11 cellular contexts compared by ENCODE assay signal in the genomic region with DNA sequence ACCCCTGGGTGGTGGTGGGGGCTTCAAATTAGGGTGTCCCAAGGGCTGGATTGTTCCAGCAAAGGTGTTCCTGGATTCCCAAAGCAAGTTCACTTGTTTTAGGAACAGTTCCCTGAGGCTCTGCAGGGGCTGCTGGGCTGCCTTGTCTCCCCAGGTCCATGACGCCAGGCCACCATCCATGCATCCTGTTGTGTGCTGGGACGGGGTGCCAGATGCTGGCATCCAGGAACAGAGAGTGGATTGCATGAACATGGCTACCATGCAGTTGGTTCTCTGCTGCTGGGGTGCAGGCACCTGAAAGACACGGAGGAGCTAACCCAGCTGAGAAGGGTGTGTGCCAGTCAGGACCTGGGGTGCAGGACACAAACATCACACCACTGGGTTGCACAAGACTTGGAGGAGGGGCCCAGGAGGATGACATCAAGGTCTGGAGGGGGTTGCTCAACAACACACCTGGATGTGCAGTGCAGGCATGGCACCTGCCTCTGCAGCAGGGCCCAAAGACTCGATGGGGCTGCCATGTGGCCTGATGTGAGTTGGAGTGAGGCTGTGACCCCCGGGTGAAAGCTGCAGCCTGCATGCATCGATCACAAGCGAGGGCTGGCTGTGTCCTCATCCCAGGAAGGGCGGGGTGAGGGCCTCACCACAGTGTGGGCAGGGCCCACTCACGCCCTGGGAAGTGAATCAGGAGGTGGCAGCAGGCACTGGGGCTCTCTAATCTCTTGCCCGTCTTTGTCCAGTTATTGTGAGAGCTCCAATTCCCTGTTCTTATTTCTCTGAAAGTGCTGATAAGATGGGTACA.
DNase-seq lines count a peak whose midpoint lies in the region; ATAC-seq lines count a peak whose summit lies in the region.
"Had no signal": no experiment of that assay in that cellular context is flagged by ENCODE, and none has a peak within 500 bp of the region (broad histone marks: within the 10 kb centered on the region; RNA-seq: fewer than 3 reads in every experiment).

No MANE protein-coding gene starts in this region.

- CTCF ChIA-PET in activated CD4-positive, alpha-beta memory T cell treated with anti-CD3 and anti-CD28 coated beads for 36 hours (lab: Charles Lee) = no interaction called here

- H3K27me3 ChIP-seq in layer of hippocampus (ENCODE audit: control insufficient read depth, insufficient read depth, low read length) = no peaks in the 10 kb centered on the region

- intact Hi-C loops in activated CD4-positive, alpha-beta memory T cell treated with anti-CD3 and anti-CD28 coated beads for 36 hours (cut with micrococcal nuclease) = no loop called here

- no peak overlapping the region for H3K4me3 Mint-ChIP-seq in activated CD4-positive, alpha-beta memory T cell treated with anti-CD3 and anti-CD28 coated beads for 36 hours
- H3K4me3 Mint-ChIP-seq: stimulated activated naive B cell treated with anti-CD40 and anti-IgM and Interleukin-4, amounts not matched to agents 10 μg/mL and 1 μg/mL and 100 μg/mL, for 72 hours had no signal

- no peaks in the 10 kb centered on the region for H3K36me3 Mint-ChIP-seq in activated CD4-positive, alpha-beta memory T cell treated with anti-CD3 and anti-CD28 coated beads for 36 hours

- peak overlapping the region; percentile 18 for H3K27ac ChIP-seq in layer of hippocampus (ENCODE audit: low read depth, low read length)
- H3K27ac ChIP-seq: SK-N-MC had no signal

- DNase-seq in stimulated activated naive CD4-positive, alpha-beta T cell (lab: John Stamatoyannopoulos, UW) = peak in 5 of 6 experiments; percentile 19 to 49 (median 40)
- DNase-seq in stimulated activated naive CD4-positive, alpha-beta T cell treated with Interleukin-2 at 50 U/mL for 16 hours (lab: John Stamatoyannopoulos, UW) = no peak
- peak; percentile 52 for DNase-seq in activated CD4-positive, alpha-beta memory T cell treated with anti-CD3 and anti-CD28 coated beads for 36 hours
- DNase-seq in germinal center (ENCODE audit: low spot score) = no peak
- no peak for DNase-seq in NAMALWA (ENCODE audit: low spot score)
- DNase-seq in NCI-H2171 (lab: John Stamatoyannopoulos, UW) = no peak
- DNase-seq: glutamatergic neuron; stimulated activated naive B cell treated with anti-CD40 and anti-IgM and Interleukin-4, amounts not matched to agents 10 μg/mL and 1 μg/mL and 100 μg/mL, for 72 hours had no signal

- H3K4me1 Mint-ChIP-seq in activated CD4-positive, alpha-beta memory T cell treated with anti-CD3 and anti-CD28 coated beads for 36 hours (ENCODE audit: low read depth) = peaks cover 42% of the 10 kb centered on the region

- ATAC-seq in GM18861 (IDR thresholded peaks at IDR 0.05; ENCODE audit: unreplicated experiment) = no peak

- H3K27me3 Mint-ChIP-seq in activated CD4-positive, alpha-beta memory T cell treated with anti-CD3 and anti-CD28 coated beads for 36 hours = no peaks in the 10 kb centered on the region

- H3K9me3 Mint-ChIP-seq in activated CD4-positive, alpha-beta memory T cell treated with anti-CD3 and anti-CD28 coated beads for 36 hours = peaks cover 2% of the 10 kb centered on the region
- H3K9me3 Mint-ChIP-seq: stimulated activated naive B cell treated with anti-CD40 and anti-IgM and Interleukin-4, amounts not matched to agents 10 μg/mL and 1 μg/mL and 100 μg/mL, for 72 hours had no signal

- H3K27ac Mint-ChIP-seq in activated CD4-positive, alpha-beta memory T cell treated with anti-CD3 and anti-CD28 coated beads for 36 hours = peak overlapping the region; percentile 72
- H3K27ac Mint-ChIP-seq: stimulated activated naive B cell treated with anti-CD40 and anti-IgM and Interleukin-4, amounts not matched to agents 10 μg/mL and 1 μg/mL and 100 μg/mL, for 72 hours had no signal

- POLR2A ChIA-PET in activated CD4-positive, alpha-beta memory T cell treated with anti-CD3 and anti-CD28 coated beads for 36 hours (lab: Charles Lee) = no interaction called here

Comparison
In these comparisons a context has a peak if more than half of its experiments do, and no peak if none do; other contexts are left out.
1. DNase-seq: peak in stimulated activated naive CD4-positive, alpha-beta T cell (5 of 6) and activated CD4-positive, alpha-beta memory T cell treated with anti-CD3 and anti-CD28 coated beads for 36 hours (single experiment); none in stimulated activated naive CD4-positive, alpha-beta T cell treated with Interleukin-2 at 50 U/mL for 16 hours (single experiment), germinal center (single experiment), NAMALWA (single experiment) and NCI-H2171 (single experiment).